In genomic region chr17:61042348-61042747, GRCh38 we compare ENCODE assay signal across 7 cellular contexts.
DNase-seq lines count a peak whose midpoint lies in the region; ATAC-seq, FAIRE-seq and TF ChIP-seq lines count a peak whose summit lies in the region.
"Not testable (repeated sequence)": the region's sequence is repeated elsewhere in the genome, so short reads cannot be mapped to it uniquely, and the experiment has no call there.

No MANE protein-coding gene starts in this region.

- H2AFZ ChIP-seq in KMS-11 (ENCODE audit: low read depth); SK-N-SH (ENCODE audit: low read depth): not testable (repeated sequence)

- POLR2A ChIA-PET in A549 (lab: Yijun Ruan, JAX); SK-N-SH (lab: Yijun Ruan, JAX): not testable (repeated sequence)

- FAIRE-seq in A549 (lab: Jason Lieb, UNC) = not testable (repeated sequence)

- not testable (repeated sequence) for H3K36me3 Mint-ChIP-seq in HFFc6 (ENCODE audit: low read depth); chondrocyte (ENCODE audit: low read depth)
- peaks cover 23% of the 10 kb centered on the region for H3K36me3 Mint-ChIP-seq in nephron (ENCODE audit: low read depth)

- not testable (repeated sequence) for H3K9ac ChIP-seq in KMS-11, SK-N-SH

- 93% methylated on average over 5 of the region's 5 CpGs for WGBS in A549 (ENCODE audit: missing lambda C conversion rate)
- 95% methylated on average over 5 of the region's 5 CpGs for WGBS in SK-N-SH (ENCODE audit: low lambda C conversion rate)

- TF ChIP-seq EP300 in A549 (IDR thresholded peaks at IDR 0.05); SK-N-SH (IDR thresholded peaks at IDR 0.05; ENCODE audit: borderline replicate concordance in 1 of 2, low read depth in 1 of 2, low read length in 1 of 2): not testable (repeated sequence)

- H3K9me2 ChIP-seq in SK-N-SH = not testable (repeated sequence)

- H3K9me3 ChIP-seq in A549, SK-N-SH: not testable (repeated sequence)

- not testable (repeated sequence) for H3K79me2 ChIP-seq in KMS-11 (ENCODE audit: insufficient read depth, low read depth); SK-N-SH (ENCODE audit: insufficient read depth)

- not testable (repeated sequence) for H3K27me3 Mint-ChIP-seq in HFFc6 (ENCODE audit: insufficient read depth); chondrocyte (ENCODE audit: low read depth); nephron (ENCODE audit: low read depth)

- H3K4me3 ChIP-seq in A549; KMS-11 (IDR thresholded peaks at IDR 0.05; ENCODE audit: insufficient read depth, low read depth, low read length); SK-N-SH (ENCODE audit: low read depth in 2 of 2, low read length in 1 of 2); epithelial cell of proximal tubule (ENCODE audit: low read depth, low read length): not testable (repeated sequence)

- TF ChIP-seq CTCF in A549 (IDR thresholded peaks at IDR 0.05); SK-N-SH (IDR thresholded peaks at IDR 0.05): not testable (repeated sequence)
- TF ChIP-seq CTCF in HFFc6 (IDR thresholded peaks at IDR 0.05) = peak; percentile 26; the same call in 1 of the 2 replicates
- 0 out of 2 replicates have a peak, but pooled peaks have one; percentile 20 for TF ChIP-seq CTCF in KMS-11 (conservative IDR thresholded peaks at IDR 0.05; ENCODE audit: low read depth, low read length)
- peak; percentile 31 for TF ChIP-seq CTCF in chondrocyte (IDR thresholded peaks at IDR 0.05)
- peak; percentile 10 for TF ChIP-seq CTCF in epithelial cell of proximal tubule (conservative IDR thresholded peaks at IDR 0.05; ENCODE audit: low read depth, low read length)
- peak in 1 of 3 experiments; percentile 18 for TF ChIP-seq CTCF in nephron (IDR thresholded peaks at IDR 0.05; ENCODE audit: unreplicated experiment in 3 of 3)

- CTCF ChIA-PET in A549 (lab: Yijun Ruan, JAX); SK-N-SH (lab: Yijun Ruan, JAX): not testable (repeated sequence)

- H3F3A ChIP-seq in SK-N-SH (replicated peaks; ENCODE audit: insufficient read depth) = not testable (repeated sequence)

- not testable (repeated sequence) for H3K27ac ChIP-seq in A549; KMS-11; SK-N-SH (ENCODE audit: low read depth in 2 of 2, low read length in 1 of 2)

- not testable (repeated sequence) for H3K36me3 ChIP-seq in KMS-11 (ENCODE audit: insufficient read depth)
- H3K36me3 ChIP-seq in SK-N-SH (replicated peaks in 1 of 2; ENCODE audit: control insufficient read depth in 1 of 2, insufficient read depth in 2 of 2, low read length in 1 of 2) = peaks cover 0 to 13% of the 10 kb centered on the region in 2 experiments

- not testable (repeated sequence) for H4K20me1 ChIP-seq in KMS-11 (ENCODE audit: insufficient read depth); SK-N-SH (ENCODE audit: insufficient read depth)

- not testable (repeated sequence) for DNase-seq in A549 (ENCODE audit: low read depth in 1 of 2, low spot score in 1 of 2); HFFc6; SK-N-SH; chondrocyte (ENCODE audit: low spot score); epithelial cell of proximal tubule (ENCODE audit: low read depth)

- peak; percentile 40 to 50; a peak in 2 of 6 replicates for ATAC-seq in A549

- TF ChIP-seq RAD21 in A549 (conservative IDR thresholded peaks at IDR 0.05 in 1 of 2, IDR thresholded peaks at IDR 0.05 in 1 of 2) = peak in 1 of 2 experiments; percentile 26; a peak in 1 of 5 replicates
- TF ChIP-seq RAD21 in SK-N-SH (IDR thresholded peaks at IDR 0.05; ENCODE audit: low read length) = peak; percentile 32

- not testable (repeated sequence) for TF ChIP-seq POLR2A in A549 (IDR thresholded peaks at IDR 0.05; ENCODE audit: low read length)

- H3K4me1 Mint-ChIP-seq in HFFc6 (ENCODE audit: low read depth); chondrocyte (ENCODE audit: low read depth): not testable (repeated sequence)
- peaks cover 20% of the 10 kb centered on the region for H3K4me1 Mint-ChIP-seq in nephron

- H3K4me2 ChIP-seq in A549, KMS-11, SK-N-SH: not testable (repeated sequence)

- H3K4me1 ChIP-seq in A549; KMS-11 (ENCODE audit: low read depth, poor library complexity, severe bottlenecking); SK-N-SH (ENCODE audit: control insufficient read depth in 1 of 2, insufficient read depth in 2 of 2, low read depth in 1 of 2, low read length in 1 of 2): not testable (repeated sequence)

- not testable (repeated sequence) for H3K4me3 Mint-ChIP-seq in HFFc6; chondrocyte (ENCODE audit: unreplicated experiment)
- peak overlapping the region in 1 of 3 experiments; percentile 41 for H3K4me3 Mint-ChIP-seq in nephron

- H3K27me3 ChIP-seq in KMS-11 (ENCODE audit: insufficient read depth, low read depth); SK-N-SH (ENCODE audit: insufficient read depth): not testable (repeated sequence)

- not testable (repeated sequence) for H3K27ac Mint-ChIP-seq in HFFc6; chondrocyte (ENCODE audit: unreplicated experiment)
- peak overlapping the region in 2 of 3 experiments; percentile 31 to 41 for H3K27ac Mint-ChIP-seq in nephron

- H3K9me3 Mint-ChIP-seq in HFFc6; chondrocyte (ENCODE audit: low read depth); nephron: not testable (repeated sequence)

TF ChIP-seq in A549, 52 proteins besides CTCF, POLR2A, EP300 and RAD21:
- TF ChIP-seq SMC3 (IDR thresholded peaks at IDR 0.05) = 0 out of 3 replicates have a peak, but pooled peaks have one; percentile 9
